Comparison of ENCODE assay signal across 18 cellular contexts in the genomic region with DNA sequence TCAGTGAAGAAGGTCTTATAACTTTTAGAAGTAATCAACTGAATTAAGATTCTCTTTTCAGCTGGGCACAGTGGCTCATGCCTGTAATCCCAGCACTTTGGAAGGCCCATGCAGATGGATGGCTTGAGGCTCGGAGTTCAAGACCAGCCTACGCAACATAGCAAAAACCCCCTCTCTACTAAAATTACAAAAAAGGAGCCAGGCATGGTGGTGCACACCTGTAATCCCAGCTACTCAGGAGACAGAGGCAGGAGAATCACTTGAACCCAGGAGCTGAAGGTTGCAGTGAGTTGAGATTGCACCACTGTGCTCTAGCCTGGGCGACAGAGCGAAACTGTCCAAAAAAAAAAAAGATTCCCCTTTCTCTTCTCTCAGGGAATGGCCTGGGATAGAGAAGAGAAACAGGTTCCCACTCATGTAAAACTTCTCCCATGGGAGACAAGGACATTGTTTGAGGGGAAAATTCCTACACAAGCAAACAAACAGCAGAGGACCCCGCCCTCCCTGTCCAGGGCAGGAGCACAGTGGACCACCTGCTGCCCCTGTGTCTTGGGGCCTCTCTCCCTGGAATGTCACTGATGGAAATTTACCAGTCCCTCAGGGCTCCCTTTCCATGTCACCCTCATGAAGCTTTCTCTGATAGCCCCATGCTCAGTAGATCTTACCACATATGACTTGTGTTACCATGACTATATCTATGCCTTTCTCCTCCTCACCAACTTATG. TPM values are rescaled to one million over a fixed set of nuclear protein-coding genes. Genes with fewer than 3 reads are reported as not detected.
DNase-seq lines count a peak whose midpoint lies in the region; ATAC-seq and TF ChIP-seq lines count a peak whose summit lies in the region.
"Had no signal": no experiment of that assay in that cellular context is flagged by ENCODE, and none has a peak within 500 bp of the region (broad histone marks: within the 10 kb centered on the region; RNA-seq: fewer than 3 reads in every experiment).

No MANE protein-coding gene starts in this region.

- peaks cover 87% of the 10 kb centered on the region for H3K4me1 ChIP-seq in OCI-LY3 (ENCODE audit: low read length)
- H3K4me1 ChIP-seq: uterus had no signal

- peaks cover 68% of the 10 kb centered on the region for H3K4me1 Mint-ChIP-seq in activated naive CD8-positive, alpha-beta T cell treated with anti-CD3 and anti-CD28 coated beads, Interleukin-2, amount 10 ng/mL, durations not matched to agents 7 days and 5 days
- peaks cover 64 to 90% of the 10 kb centered on the region in 2 donors for H3K4me1 Mint-ChIP-seq in stimulated activated naive B cell treated with anti-CD40 and anti-IgM and Interleukin-4, amounts not matched to agents 10 μg/mL and 1 μg/mL and 100 μg/mL, for 72 hours

- peak overlapping the region; percentile 91 for H3K4me3 Mint-ChIP-seq in activated naive CD8-positive, alpha-beta T cell treated with anti-CD3 and anti-CD28 coated beads, Interleukin-2, amount 10 ng/mL, durations not matched to agents 7 days and 5 days
- H3K4me3 Mint-ChIP-seq in stimulated activated naive B cell treated with anti-CD40 and anti-IgM and Interleukin-4, amounts not matched to agents 10 μg/mL and 1 μg/mL and 100 μg/mL, for 72 hours, result peak overlapping the region; percentile 37 to 55

- no peak overlapping the region for H2AFZ ChIP-seq in OCI-LY3 (ENCODE audit: low read depth, low read length)
- H2AFZ ChIP-seq: parathyroid adenoma had no signal

- no peak for ATAC-seq in activated naive CD8-positive, alpha-beta T cell treated with anti-CD3 and anti-CD28 coated beads, Interleukin-2, amount 10 ng/mL, durations not matched to agents 7 days and 5 days (ENCODE audit: low read depth)
- ATAC-seq in stimulated activated naive B cell treated with anti-CD40 and anti-IgM and Interleukin-4, amounts not matched to agents 10 μg/mL and 1 μg/mL and 100 μg/mL, for 72 hours (replicated peaks), result no peak
- ATAC-seq in GM18861 (IDR thresholded peaks at IDR 0.05; ENCODE audit: unreplicated experiment), result no peak

- no peaks in the 10 kb centered on the region for H4K20me1 ChIP-seq in OCI-LY3 (ENCODE audit: insufficient read depth, low read length)

- no peaks in the 10 kb centered on the region for H3K27me3 Mint-ChIP-seq in activated naive CD8-positive, alpha-beta T cell treated with anti-CD3 and anti-CD28 coated beads, Interleukin-2, amount 10 ng/mL, durations not matched to agents 7 days and 5 days
- no peaks in the 10 kb centered on the region for H3K27me3 Mint-ChIP-seq in stimulated activated naive B cell treated with anti-CD40 and anti-IgM and Interleukin-4, amounts not matched to agents 10 μg/mL and 1 μg/mL and 100 μg/mL, for 72 hours

- DNase-seq in activated gamma-delta T cell treated with Interleukin-2 at 50 U/mL for 16 hours (peak; percentile 3), activated gamma-delta T cell (lab: John Stamatoyannopoulos, UW) (no peak), NCI-H1092 (lab: John Stamatoyannopoulos, UW) (no peak), GOT3 (lab: John Stamatoyannopoulos, UW) (no peak)
- DNase-seq in activated naive CD8-positive, alpha-beta T cell treated with anti-CD3 and anti-CD28 coated beads, Interleukin-2, amount 10 ng/mL, durations not matched to agents 7 days and 5 days, result peak; percentile 11
- DNase-seq in stimulated activated naive B cell treated with anti-CD40 and anti-IgM and Interleukin-4, amounts not matched to agents 10 μg/mL and 1 μg/mL and 100 μg/mL, for 72 hours, result no peak
- DNase-seq: Calu3; effector CD4-positive, alpha-beta T cell; hypothalamus; MG63; NCI-H2029; NCI-H510A treated with DMSO at 0.1 percent for 48 hours had no signal

- H3K4me3 ChIP-seq in OCI-LY3 (ENCODE audit: low read length), result no peak overlapping the region
- H3K4me3 ChIP-seq: MG63, uterus had no signal

- no peaks in the 10 kb centered on the region for H3K9me3 Mint-ChIP-seq in activated naive CD8-positive, alpha-beta T cell treated with anti-CD3 and anti-CD28 coated beads, Interleukin-2, amount 10 ng/mL, durations not matched to agents 7 days and 5 days
- H3K9me3 Mint-ChIP-seq in stimulated activated naive B cell treated with anti-CD40 and anti-IgM and Interleukin-4, amounts not matched to agents 10 μg/mL and 1 μg/mL and 100 μg/mL, for 72 hours, result no peaks in the 10 kb centered on the region

- H3K4me2 ChIP-seq in OCI-LY3 (ENCODE audit: low read length), result peak overlapping the region; percentile 26

- no peaks in the 10 kb centered on the region for H3K9me3 ChIP-seq in OCI-LY3 (ENCODE audit: insufficient read depth, low read length)
- H3K9me3 ChIP-seq: MG63, uterus had no signal

- no peak overlapping the region for H3K9ac ChIP-seq in OCI-LY3 (ENCODE audit: low read length)
- H3K9ac ChIP-seq: parathyroid adenoma had no signal

- H3K36me3 Mint-ChIP-seq in activated naive CD8-positive, alpha-beta T cell treated with anti-CD3 and anti-CD28 coated beads, Interleukin-2, amount 10 ng/mL, durations not matched to agents 7 days and 5 days, result peaks cover 68% of the 10 kb centered on the region
- H3K36me3 Mint-ChIP-seq in stimulated activated naive B cell treated with anti-CD40 and anti-IgM and Interleukin-4, amounts not matched to agents 10 μg/mL and 1 μg/mL and 100 μg/mL, for 72 hours, result peaks cover 3 to 28% of the 10 kb centered on the region in 2 donors

- H3K27me3 ChIP-seq in OCI-LY3 (ENCODE audit: low read depth, low read length), result no peaks in the 10 kb centered on the region
- H3K27me3 ChIP-seq: uterus had no signal

- TF ChIP-seq CTCF in OCI-LY3 (IDR thresholded peaks at IDR 0.05; ENCODE audit: low read depth, low read length), result no peak

- H3K27ac ChIP-seq in OCI-LY3 (ENCODE audit: low read length), result no peak overlapping the region
- H3K27ac ChIP-seq: parathyroid adenoma, uterus, VCaP had no signal

- H3K27ac Mint-ChIP-seq in activated naive CD8-positive, alpha-beta T cell treated with anti-CD3 and anti-CD28 coated beads, Interleukin-2, amount 10 ng/mL, durations not matched to agents 7 days and 5 days, result peak overlapping the region; percentile 92
- H3K27ac Mint-ChIP-seq in stimulated activated naive B cell treated with anti-CD40 and anti-IgM and Interleukin-4, amounts not matched to agents 10 μg/mL and 1 μg/mL and 100 μg/mL, for 72 hours, result peak overlapping the region; percentile 88

- peaks cover 26% of the 10 kb centered on the region for H3K79me2 ChIP-seq in OCI-LY3 (ENCODE audit: low read length)
- H3K79me2 ChIP-seq: parathyroid adenoma had no signal

- POLR2A ChIA-PET in activated naive CD8-positive, alpha-beta T cell treated with anti-CD3 and anti-CD28 coated beads, Interleukin-2, amount 10 ng/mL, durations not matched to agents 7 days and 5 days (lab: Charles Lee), result interaction anchor here (0.6 to 3.6 kb wide), 9 partner anchors 11 to 295 kb away, joined by 3 to 25 read pairs (median 7); no protein-coding TSS in a partner anchor

- peaks cover 3% of the 10 kb centered on the region for H3K36me3 ChIP-seq in OCI-LY3 (replicated peaks; ENCODE audit: low read depth, low read length)
- H3K36me3 ChIP-seq: MG63, uterus had no signal

RNA-seq across cellular contexts. Expression of gene IL2RA, which starts 5.6 kb away (rescaled TPM):
- 100 to 1,000 TPM; 184 to 201 TPM for total RNA-seq in activated naive CD8-positive, alpha-beta T cell treated with anti-CD3 and anti-CD28 coated beads, Interleukin-2, amount 10 ng/mL, durations not matched to agents 7 days and 5 days
- total RNA-seq: Calu3, SK-MEL-5 had no signal

RNA-seq across cellular contexts. Expression of gene RBM17, which starts 32.3 kb away (rescaled TPM):
- 100 to 1,000 TPM; 185 to 200 TPM for total RNA-seq in activated naive CD8-positive, alpha-beta T cell treated with anti-CD3 and anti-CD28 coated beads, Interleukin-2, amount 10 ng/mL, durations not matched to agents 7 days and 5 days

Comparison
In these comparisons a context has a peak if more than half of its experiments do, and no peak if none do; other contexts are left out.
1. DNase-seq: peak in activated gamma-delta T cell treated with Interleukin-2 at 50 U/mL for 16 hours (single experiment) and activated naive CD8-positive, alpha-beta T cell treated with anti-CD3 and anti-CD28 coated beads, Interleukin-2, amount 10 ng/mL, durations not matched to agents 7 days and 5 days (single experiment); none in activated gamma-delta T cell (single experiment), stimulated activated naive B cell treated with anti-CD40 and anti-IgM and Interleukin-4, amounts not matched to agents 10 μg/mL and 1 μg/mL and 100 μg/mL, for 72 hours (single experiment), NCI-H1092 (single experiment) and GOT3 (single experiment).